In genomic region chr7:12686234-12686893, GRCh38 we compare ENCODE assay signal across 8 cellular contexts. TPM values are rescaled to one million over a fixed set of nuclear protein-coding genes. Genes with fewer than 3 reads are reported as not detected.
DNase-seq lines count a peak whose midpoint lies in the region; ATAC-seq and TF ChIP-seq lines count a peak whose summit lies in the region.

No MANE protein-coding gene starts in this region.

- H3K4me1 ChIP-seq in mononuclear cell (ENCODE audit: insufficient read depth, low read length), result peaks cover 15% of the 10 kb centered on the region

- H3K27me3 ChIP-seq in mononuclear cell (ENCODE audit: insufficient read depth, low read length), result no peaks in the 10 kb centered on the region

- peak; percentile 47 for TF ChIP-seq CTCF in epithelial cell of esophagus (IDR thresholded peaks at IDR 0.05; ENCODE audit: insufficient read depth, low read depth, low read length, missing control alignments)

- H3K9me3 ChIP-seq in mononuclear cell (ENCODE audit: low read depth, low read length), result no peaks in the 10 kb centered on the region

- DNase-seq in COR-L47 (lab: John Stamatoyannopoulos, UW) (peak; percentile 86), HT1080 (ENCODE audit: low read depth) (peak; percentile 88), NOMO-1 treated with dmso at 0.1 percent for 144 hours (lab: John Stamatoyannopoulos, UW; ENCODE audit: unreplicated experiment) (peak; percentile 97), epithelial cell of esophagus (ENCODE audit: low read depth) (peak; percentile 88)
- DNase-seq in activated CD8-positive, alpha-beta memory T cell treated with anti-CD3 and anti-CD28 coated beads, Interleukin-2, amount 50 U/mL, for 48 hours, result peak; percentile 98
- DNase-seq in stimulated activated CD8-positive, alpha-beta memory T cell treated with anti-CD3 and anti-CD28 coated beads, Interleukin-4, amount 100 ng/mL, for 1 hour (ENCODE audit: low read depth in 2 of 2, low spot score in 1 of 2), result peak; percentile 78 to 88

- peak; percentile 83 for ATAC-seq in GM21381 (IDR thresholded peaks at IDR 0.05; ENCODE audit: unreplicated experiment)

- H3K4me3 ChIP-seq in epithelial cell of esophagus (ENCODE audit: low read length), result peak overlapping the region; percentile 94
- peak overlapping the region; percentile 78 for H3K4me3 ChIP-seq in mononuclear cell (ENCODE audit: low read length)

RNA-seq across cellular contexts. Expression of gene ARL4A, which starts 1.1 kb away (rescaled TPM):
- total RNA-seq in HT1080 (2014; rRNA removed; shearing (Covaris generic)), result 14.8 and 18.2 TPM in 2 replicates
- 14.8 and 15.6 TPM in 2 replicates for polyA plus RNA-seq in HT1080 (2015; cell fraction: cytosol; rRNA removed)
- 4.6 and 5.9 TPM in 2 replicates for polyA plus RNA-seq in HT1080 (2015; cell fraction: nucleus; rRNA removed)
- total RNA-seq in mononuclear cell, result 129 TPM

Comparison
In these comparisons a context has a peak if more than half of its experiments do, and no peak if none do; other contexts are left out.
1. Peak in every context shown above with its lines: DNase-seq, ATAC-seq and H3K4me3 ChIP-seq.